8 cellular contexts compared by ENCODE assay signal in the genomic region with DNA sequence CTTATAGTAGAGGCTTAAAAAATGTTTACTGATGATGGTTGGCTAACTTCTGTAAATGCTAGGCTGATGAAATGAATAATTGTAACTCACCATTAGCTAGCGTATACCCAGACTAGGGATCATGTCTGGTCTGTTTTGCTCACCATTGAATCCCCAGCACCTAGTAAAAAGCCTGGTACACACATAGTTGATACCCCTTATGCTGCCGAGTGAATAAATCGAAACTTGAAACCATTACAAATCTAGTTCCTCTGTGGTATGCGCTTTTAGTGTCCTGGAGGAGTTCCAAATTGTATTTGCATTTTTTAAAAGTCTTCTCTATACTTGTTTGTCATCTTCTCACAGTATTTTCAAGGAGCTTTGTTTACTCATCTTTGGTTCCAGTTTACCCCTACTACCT. TPM values are rescaled to one million over a fixed set of nuclear protein-coding genes. Genes with fewer than 3 reads are reported as not detected.
DNase-seq lines count a peak whose midpoint lies in the region; ATAC-seq and TF ChIP-seq lines count a peak whose summit lies in the region.

No MANE protein-coding gene starts in this region.

- POLR2A ChIA-PET in PC-9 (lab: Charles Lee; ENCODE audit: unreplicated experiment) = interaction anchor here (0.6 kb wide), 1 partner anchor 528 kb away, joined by 7 read pairs; no protein-coding TSS in a partner anchor

- ATAC-seq in GM19467 (IDR thresholded peaks at IDR 0.05; ENCODE audit: unreplicated experiment) = no peak

- TF ChIP-seq CTCF in PC-9 (conservative IDR thresholded peaks at IDR 0.05) (no peak), epithelial cell of proximal tubule (conservative IDR thresholded peaks at IDR 0.05; ENCODE audit: low read depth, low read length) (no peak)

- H3K4me2 ChIP-seq in PC-9 = peak overlapping the region; percentile 88

- H3K27me3 ChIP-seq in PC-9 (ENCODE audit: insufficient read depth, low read depth) = no peaks in the 10 kb centered on the region

- H3K4me3 ChIP-seq in PC-9 = peak overlapping the region; percentile 68
- peak overlapping the region; percentile 78 for H3K4me3 ChIP-seq in epithelial cell of proximal tubule (ENCODE audit: low read depth, low read length)
- H3K4me3 ChIP-seq in skin epidermis = peak overlapping the region; percentile 46 to 69 (median 63)

- peaks cover 21% of the 10 kb centered on the region for H3K36me3 ChIP-seq in PC-9 (ENCODE audit: low read depth)

- H3F3A ChIP-seq in PC-9 (ENCODE audit: insufficient read depth, low read depth) = peaks cover 51% of the 10 kb centered on the region

- peak overlapping the region; percentile 86 for H3K27ac ChIP-seq in PC-9
- peak overlapping the region in 20 of 21 experiments; percentile 75 to 98 (median 93) for H3K27ac ChIP-seq in skin epidermis

- intact Hi-C loops in PC-9 (cut with micrococcal nuclease; ENCODE audit: unreplicated experiment) = no loop called here

- peaks cover 50% of the 10 kb centered on the region for H3K4me1 ChIP-seq in PC-9 (replicated peaks; ENCODE audit: insufficient read depth)

- no peaks in the 10 kb centered on the region for H4K20me1 ChIP-seq in PC-9 (ENCODE audit: insufficient read depth)

- no peaks in the 10 kb centered on the region for H3K9me3 ChIP-seq in PC-9 (ENCODE audit: insufficient read depth, low read depth)

- no TSS peak for BruUV-seq in PC-9 (replicated peaks; lab: Mats Ljungman, UMichigan)

- H3K9me2 ChIP-seq in PC-9 (ENCODE audit: insufficient read depth) = no peaks in the 10 kb centered on the region

- peaks cover 62% of the 10 kb centered on the region for H3K79me2 ChIP-seq in PC-9 (ENCODE audit: low read depth)

- DNase-seq in AML-193 (lab: John Stamatoyannopoulos, UW) (peak; percentile 6 to 18), GM19238 (ENCODE audit: insufficient read length, low spot score) (peak; percentile 27), PC-9 (peak in 1 of 2 experiments; percentile 65), epithelial cell of proximal tubule (ENCODE audit: low read depth) (no peak), activated gamma-delta T cell (lab: John Stamatoyannopoulos, UW) (no peak), NCI-H524 (lab: John Stamatoyannopoulos, UW) (no peak)

- no peak overlapping the region for H2AFZ ChIP-seq in PC-9

- CTCF ChIA-PET in PC-9 (lab: Charles Lee) = interaction anchor here (0.6 kb wide), 1 partner anchor 294 kb away, joined by 17 read pairs; no protein-coding TSS in a partner anchor

RNA-seq across cellular contexts. Expression of gene TAF1B, which starts 1.3 kb away (rescaled TPM):
- total RNA-seq in PC-9 (2021) (23.8 and 24.8 TPM in 2 replicates), epithelial cell of proximal tubule (14.5 and 14.6 TPM in 2 replicates)

Comparison
In these comparisons a context has a peak if more than half of its experiments do, and no peak if none do; other contexts are left out.
1. DNase-seq: peak in AML-193 (2 of 2) and GM19238 (single experiment); none in epithelial cell of proximal tubule (single experiment), activated gamma-delta T cell (single experiment) and NCI-H524 (0 of 2).
2. Peak in every context shown above with its lines, with median percentiles within 50 percentile points of each other: H3K4me3 ChIP-seq.